2 cellular contexts compared by ENCODE assay signal in the genomic region with DNA sequence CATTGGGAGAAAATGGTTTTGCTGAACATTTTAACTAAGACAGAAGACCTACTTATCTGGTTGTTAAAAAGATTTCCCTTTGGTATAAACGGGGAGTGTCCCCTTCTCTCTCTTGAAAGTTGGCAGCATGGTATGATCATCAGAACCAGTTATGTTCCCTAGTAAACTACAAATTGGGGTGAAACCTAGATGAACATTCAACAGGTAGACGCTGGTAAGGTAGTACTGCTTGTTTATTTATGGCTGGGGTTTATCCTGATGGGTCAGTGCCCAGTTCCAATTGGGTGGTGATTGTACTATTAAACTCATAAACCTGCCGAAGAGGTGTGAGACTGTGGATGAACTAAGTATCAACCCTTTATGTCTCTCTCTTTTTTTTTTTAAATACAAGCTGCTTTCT.
A peak's percentile ranks its signal among the peaks of the same experiment; 100 is the strongest.
TF ChIP-seq lines count a peak whose summit lies in the region.

No MANE protein-coding gene starts in this region.

TF ChIP-seq in HepG2, 621 proteins besides CTCF, POLR2A, EP300 and RAD21 (continued from another document):
- TF ChIP-seq POLR2AphosphoS5 (IDR thresholded peaks at IDR 0.05; ENCODE audit: low read depth, low read length) (peak; percentile 17; the same call in 1 of the 2 replicates), ZNF24 (IDR thresholded peaks at IDR 0.05) (no peak)

TF ChIP-seq in A549, 52 proteins besides CTCF, POLR2A, EP300 and RAD21 (continued from another document):
- TF ChIP-seq, protein P1, sequence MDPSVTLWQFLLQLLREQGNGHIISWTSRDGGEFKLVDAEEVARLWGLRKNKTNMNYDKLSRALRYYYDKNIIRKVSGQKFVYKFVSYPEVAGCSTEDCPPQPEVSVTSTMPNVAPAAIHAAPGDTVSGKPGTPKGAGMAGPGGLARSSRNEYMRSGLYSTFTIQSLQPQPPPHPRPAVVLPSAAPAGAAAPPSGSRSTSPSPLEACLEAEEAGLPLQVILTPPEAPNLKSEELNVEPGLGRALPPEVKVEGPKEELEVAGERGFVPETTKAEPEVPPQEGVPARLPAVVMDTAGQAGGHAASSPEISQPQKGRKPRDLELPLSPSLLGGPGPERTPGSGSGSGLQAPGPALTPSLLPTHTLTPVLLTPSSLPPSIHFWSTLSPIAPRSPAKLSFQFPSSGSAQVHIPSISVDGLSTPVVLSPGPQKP (IDR thresholded peaks at IDR 0.05; ENCODE audit: low read depth, low read length), result no peak
- TF ChIP-seq RFX5 (IDR thresholded peaks at IDR 0.05), result no peak
- TF ChIP-seq HEYL (CRISPR knock-in tag; IDR thresholded peaks at IDR 0.05), result no peak
- no peak for TF ChIP-seq HOXB5 (CRISPR knock-in tag; IDR thresholded peaks at IDR 0.05)
- TF ChIP-seq, protein P2, sequence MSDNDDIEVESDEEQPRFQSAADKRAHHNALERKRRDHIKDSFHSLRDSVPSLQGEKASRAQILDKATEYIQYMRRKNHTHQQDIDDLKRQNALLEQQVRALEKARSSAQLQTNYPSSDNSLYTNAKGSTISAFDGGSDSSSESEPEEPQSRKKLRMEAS (IDR thresholded peaks at IDR 0.05), result no peak
- no peak for TF ChIP-seq FOXS1 (CRISPR knock-in tag; IDR thresholded peaks at IDR 0.05)
- no peak for TF ChIP-seq SMC3 (IDR thresholded peaks at IDR 0.05)
- TF ChIP-seq MAFK (IDR thresholded peaks at IDR 0.05; ENCODE audit: partially characterized antibody), result no peak
- TF ChIP-seq ATOH8 (CRISPR knock-in tag; IDR thresholded peaks at IDR 0.05; ENCODE audit: low read depth), result no peak
- no peak for TF ChIP-seq HOXA7 (CRISPR knock-in tag; IDR thresholded peaks at IDR 0.05)
- no peak for TF ChIP-seq NFE2L2 (conservative IDR thresholded peaks at IDR 0.05; ENCODE audit: low read length)
- TF ChIP-seq ZFP36 (IDR thresholded peaks at IDR 0.05; ENCODE audit: borderline replicate concordance, partially characterized antibody), result no peak
- TF ChIP-seq TFCP2L1 (CRISPR knock-in tag; IDR thresholded peaks at IDR 0.05), result no peak
- no peak for TF ChIP-seq KDM5A (IDR thresholded peaks at IDR 0.05)
- no peak for TF ChIP-seq POLR2AphosphoS2 (conservative IDR thresholded peaks at IDR 0.05; ENCODE audit: low read length)
- TF ChIP-seq CBX8 (IDR thresholded peaks at IDR 0.05), result no peak
- TF ChIP-seq, protein P3, sequence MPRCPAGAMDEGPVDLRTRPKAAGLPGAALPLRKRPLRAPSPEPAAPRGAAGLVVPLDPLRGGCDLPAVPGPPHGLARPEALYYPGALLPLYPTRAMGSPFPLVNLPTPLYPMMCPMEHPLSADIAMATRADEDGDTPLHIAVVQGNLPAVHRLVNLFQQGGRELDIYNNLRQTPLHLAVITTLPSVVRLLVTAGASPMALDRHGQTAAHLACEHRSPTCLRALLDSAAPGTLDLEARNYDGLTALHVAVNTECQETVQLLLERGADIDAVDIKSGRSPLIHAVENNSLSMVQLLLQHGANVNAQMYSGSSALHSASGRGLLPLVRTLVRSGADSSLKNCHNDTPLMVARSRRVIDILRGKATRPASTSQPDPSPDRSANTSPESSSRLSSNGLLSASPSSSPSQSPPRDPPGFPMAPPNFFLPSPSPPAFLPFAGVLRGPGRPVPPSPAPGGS (IDR thresholded peaks at IDR 0.05), result no peak
